Comparison of ENCODE assay signal across 24 cellular contexts in genomic region chr14:97417331-97417730, GRCh38.
"Had no signal": no experiment of that assay in that cellular context is flagged by ENCODE, and none has a peak within 500 bp of the region (broad histone marks: within the 10 kb centered on the region; RNA-seq: fewer than 3 reads in every experiment).

No MANE protein-coding gene starts in this region.

- ATAC-seq: K562 had no signal

- H3K36me3 Mint-ChIP-seq: IgD-negative memory B cell had no signal

- H3K4me1 ChIP-seq: SJSA1 had no signal

- H3K27ac ChIP-seq: HL-60, SJSA1, SK-N-MC had no signal

- H3K4me3 ChIP-seq: K562, SJSA1, SK-N-MC had no signal

- H3K4me1 Mint-ChIP-seq: IgD-negative memory B cell had no signal

- H3K9me3 ChIP-seq: SJSA1 had no signal

- FAIRE-seq: HTR-8/SVneo, K562, RCC 7860 had no signal

- H3K27me3 ChIP-seq: SJSA1 had no signal

- DNase-seq: MV-4-11, NCI-H1048, NCI-H1105 treated with DMSO at 0.1 percent for 48 hours, NCI-H1417 treated with DMSO at 0.1 percent for 48 hours, NCI-H146, NCI-H1694 treated with DMSO at 0.1 percent for 48 hours, NCI-H2029, NCI-H2081 treated with DMSO at 0.1 percent for 48 hours, NCI-H2171, NCI-H345, NCI-H446 treated with DMSO at 0.1 percent for 48 hours, NCI-H524, NCI-H526 treated with DMSO at 0.1 percent for 48 hours, NCI-H748 treated with DMSO at 0.1 percent for 48 hours, Right ventricle myocardium superior, RPMI8226, SIG-M5 had no signal

- H3K27ac Mint-ChIP-seq: IgD-negative memory B cell had no signal

- H3K36me3 ChIP-seq: SJSA1 had no signal

- H3K4me3 Mint-ChIP-seq: IgD-negative memory B cell had no signal
